ENCODE assay signal across 24 cellular contexts in genomic region chr3:45477026-45477725, GRCh38.
"Had no signal": no experiment of that assay in that cellular context is flagged by ENCODE, and none has a peak within 500 bp of the region (broad histone marks: within the 10 kb centered on the region; RNA-seq: fewer than 3 reads in every experiment).

No MANE protein-coding gene starts in this region.

- H3K4me1 ChIP-seq: left ventricle myocardium inferior, pancreas, vagina had no signal

- H3K27ac Mint-ChIP-seq: activated CD8-positive, alpha-beta memory T cell treated with anti-CD3 and anti-CD28 coated beads, Interleukin-2, amount 10 ng/mL, durations not matched to agents 7 days and 5 days; activated CD8-positive, alpha-beta T cell treated with anti-CD3 and anti-CD28 coated beads for 36 hours; activated naive CD4-positive, alpha-beta T cell treated with anti-CD3 and anti-CD28 coated beads, Interleukin-2, amount 10 ng/mL, durations not matched to agents 7 days and 5 days; mesothelial cell of epicardium; natural killer cell; T-helper 17 cell; type B pancreatic cell had no signal

- H3K9me3 ChIP-seq: neutrophil, pancreas, thoracic aorta, vagina had no signal

- ATAC-seq: activated CD8-positive, alpha-beta memory T cell treated with anti-CD3 and anti-CD28 coated beads, Interleukin-2, amount 10 ng/mL, durations not matched to agents 7 days and 5 days; activated CD8-positive, alpha-beta T cell treated with anti-CD3 and anti-CD28 coated beads for 36 hours; foreskin keratinocyte; natural killer cell; pancreas; right cardiac atrium; T-helper 17 cell had no signal

- H3K27me3 ChIP-seq: foreskin keratinocyte, neutrophil, pancreas, vagina had no signal

- H3K4me3 ChIP-seq: left ventricle myocardium inferior, pancreas, thoracic aorta, vagina had no signal

- H3K4me1 Mint-ChIP-seq: natural killer cell had no signal

- DNase-seq: activated CD4-positive, alpha-beta T cell treated with anti-CD3 and anti-CD28 coated beads for 48 hours; activated CD4-positive, CD25-positive, alpha-beta regulatory T cell; activated CD8-positive, alpha-beta memory T cell treated with anti-CD3 and anti-CD28 coated beads, Interleukin-2, amount 10 ng/mL, durations not matched to agents 7 days and 5 days; activated CD8-positive, alpha-beta T cell treated with anti-CD3 and anti-CD28 coated beads for 36 hours; activated effector memory CD4-positive, alpha-beta T cell treated with anti-CD3 and anti-CD28 coated beads, Interleukin-2, amount 50 U/mL, for 16 hours; activated naive CD4-positive, alpha-beta T cell treated with anti-CD3 and anti-CD28 coated beads, Interleukin-2, amount 10 ng/mL, durations not matched to agents 7 days and 5 days; activated T-cell treated with anti-CD3 and anti-CD28 coated beads for 4 hours; anterior cingulate cortex; central memory CD4-positive, alpha-beta T cell; dermis blood vessel endothelial cell; effector CD8-positive, alpha-beta T cell; foreskin keratinocyte; left ventricle myocardium inferior; mammary epithelial cell; natural killer cell; pancreas; right cardiac atrium; stimulated activated CD4-positive, alpha-beta T cell treated with anti-CD3 and anti-CD28 coated beads, Interleukin-1b, Interleukin-23, amount 100 ng/mL, for 48 hours; T-helper 17 cell had no signal

- H3K27me3 Mint-ChIP-seq: activated CD8-positive, alpha-beta memory T cell treated with anti-CD3 and anti-CD28 coated beads, Interleukin-2, amount 10 ng/mL, durations not matched to agents 7 days and 5 days; activated CD8-positive, alpha-beta T cell treated with anti-CD3 and anti-CD28 coated beads for 36 hours; activated naive CD4-positive, alpha-beta T cell treated with anti-CD3 and anti-CD28 coated beads, Interleukin-2, amount 10 ng/mL, durations not matched to agents 7 days and 5 days; T-helper 17 cell; type B pancreatic cell had no signal

- H3K36me3 ChIP-seq: pancreas had no signal

- H3K27ac ChIP-seq: foreskin keratinocyte, left ventricle myocardium inferior, neutrophil, pancreas, thoracic aorta, vagina had no signal

- H3K9me3 Mint-ChIP-seq: activated CD8-positive, alpha-beta T cell treated with anti-CD3 and anti-CD28 coated beads for 36 hours; activated naive CD4-positive, alpha-beta T cell treated with anti-CD3 and anti-CD28 coated beads, Interleukin-2, amount 10 ng/mL, durations not matched to agents 7 days and 5 days; mesothelial cell of epicardium; natural killer cell; type B pancreatic cell had no signal

- H3K4me3 Mint-ChIP-seq: activated CD8-positive, alpha-beta memory T cell treated with anti-CD3 and anti-CD28 coated beads, Interleukin-2, amount 10 ng/mL, durations not matched to agents 7 days and 5 days; activated CD8-positive, alpha-beta T cell treated with anti-CD3 and anti-CD28 coated beads for 36 hours; activated naive CD4-positive, alpha-beta T cell treated with anti-CD3 and anti-CD28 coated beads, Interleukin-2, amount 10 ng/mL, durations not matched to agents 7 days and 5 days; mesothelial cell of epicardium; natural killer cell; T-helper 17 cell; type B pancreatic cell had no signal
